Comparison of ENCODE assay signal across 20 cellular contexts in genomic region chr17:7910281-7910680, GRCh38. TPM values are rescaled to one million over a fixed set of nuclear protein-coding genes. Genes with fewer than 3 reads are reported as not detected.
DNase-seq lines count a peak whose midpoint lies in the region; ATAC-seq and TF ChIP-seq lines count a peak whose summit lies in the region.
"Had no signal": no experiment of that assay in that cellular context is flagged by ENCODE, and none has a peak within 500 bp of the region (broad histone marks: within the 10 kb centered on the region; RNA-seq: fewer than 3 reads in every experiment).

No MANE protein-coding gene starts in this region.

- POLR2A ChIA-PET in MCF 10A (lab: Yijun Ruan, JAX): interaction anchor here (0.7 kb wide), 1 partner anchor 22 kb away, joined by 3 read pairs; the partner anchor contains the start of genes CNTROB and TRAPPC1
- POLR2A ChIA-PET in naive thymus-derived CD4-positive, alpha-beta T cell (lab: Charles Lee): interaction anchor here (0.8 kb wide), 1 partner anchor 131 kb away, joined by 3 read pairs; no protein-coding TSS in a partner anchor

- H3K27me3 ChIP-seq in mammary epithelial cell (ENCODE audit: insufficient read depth, low read length) (no peaks in the 10 kb centered on the region), ascending aorta (no peaks in the 10 kb centered on the region)
- no peaks in the 10 kb centered on the region for H3K27me3 ChIP-seq in naive thymus-derived CD4-positive, alpha-beta T cell (ENCODE audit: control insufficient read depth in 2 of 2, insufficient read depth in 2 of 2, low read length in 2 of 2)

- H4K20me1 ChIP-seq in mammary epithelial cell (ENCODE audit: insufficient read depth, low read length): no peaks in the 10 kb centered on the region

- dilution Hi-C loops in mammary epithelial cell (cut with HindIII; ENCODE audit: low sequenced_read_pairs): no loop called here

- peaks cover 11% of the 10 kb centered on the region for H3K4me1 ChIP-seq in mammary epithelial cell (ENCODE audit: insufficient read depth, low read length)
- peaks cover 8 to 9% of the 10 kb centered on the region in 2 donors for H3K4me1 ChIP-seq in naive thymus-derived CD4-positive, alpha-beta T cell (ENCODE audit: control insufficient read depth in 2 of 2, insufficient read depth in 2 of 2, low read length in 2 of 2)
- H3K4me1 ChIP-seq in ascending aorta: peaks cover 3 to 6% of the 10 kb centered on the region in 2 donors

- no peak overlapping the region for H3K27ac ChIP-seq in mammary epithelial cell (ENCODE audit: insufficient read depth, low read depth, low read length)
- H3K27ac ChIP-seq in naive thymus-derived CD4-positive, alpha-beta T cell (ENCODE audit: low read depth, low read length): no peak overlapping the region
- no peak overlapping the region for H3K27ac ChIP-seq in ascending aorta

- H3K27me3 Mint-ChIP-seq in MCF 10A (ENCODE audit: insufficient read depth, unreplicated experiment) (no peaks in the 10 kb centered on the region), T-helper 17 cell (no peaks in the 10 kb centered on the region)
- no peaks in the 10 kb centered on the region for H3K27me3 Mint-ChIP-seq in naive thymus-derived CD4-positive, alpha-beta T cell
- no peaks in the 10 kb centered on the region for H3K27me3 Mint-ChIP-seq in activated CD8-positive, alpha-beta memory T cell treated with anti-CD3 and anti-CD28 coated beads, Interleukin-2, amount 10 ng/mL, durations not matched to agents 7 days and 5 days

- H3K79me2 ChIP-seq in mammary epithelial cell (ENCODE audit: insufficient read depth, low read length): no peaks in the 10 kb centered on the region

- CTCF ChIA-PET in MCF 10A (lab: Yijun Ruan, JAX): interaction anchor here (0.8 to 4.0 kb wide), 4 partner anchors 9 to 147 kb away, joined by 3 to 24 read pairs (median 5); no protein-coding TSS in a partner anchor
- CTCF ChIA-PET in mammary epithelial cell (lab: Charles Lee; ENCODE audit: low non-redundant PET): no interaction called here
- CTCF ChIA-PET in naive thymus-derived CD4-positive, alpha-beta T cell (lab: Charles Lee): interaction anchor here (0.7 kb wide), 1 partner anchor 47 kb away, joined by 3 read pairs; no protein-coding TSS in a partner anchor
- CTCF ChIA-PET in activated CD8-positive, alpha-beta memory T cell treated with anti-CD3 and anti-CD28 coated beads, Interleukin-2, amount 10 ng/mL, durations not matched to agents 7 days and 5 days (lab: Charles Lee): interaction anchor here (0.8 to 15.4 kb wide), 3 partner anchors 44 to 77 kb away, joined by 4 to 312 read pairs (median 14); no protein-coding TSS in a partner anchor

- in situ Hi-C loops in mammary epithelial cell (cut with MboI; ENCODE audit: low sequenced_read_pairs in 2 of 2): loop anchor here (5.0 kb wide), 2 partner anchors 77 to 132 kb away; no protein-coding TSS in a partner anchor

- TF ChIP-seq CTCF in MCF 10A (IDR thresholded peaks at IDR 0.05; ENCODE audit: unreplicated experiment) (no peak), mammary epithelial cell (conservative IDR thresholded peaks at IDR 0.05 in 1 of 2, IDR thresholded peaks at IDR 0.05 in 1 of 2; ENCODE audit: extremely low read depth in 1 of 2, insufficient read depth in 1 of 2, low read depth in 1 of 2, low read length in 2 of 2) (no peak), ascending aorta (IDR thresholded peaks at IDR 0.05) (no peak)

- H3K4me1 Mint-ChIP-seq in MCF 10A (ENCODE audit: insufficient read depth, unreplicated experiment) (peaks cover 16% of the 10 kb centered on the region), T-helper 17 cell (peaks cover 13% of the 10 kb centered on the region)
- H3K4me1 Mint-ChIP-seq in naive thymus-derived CD4-positive, alpha-beta T cell: peaks cover 16 to 30% (median 23%) of the 10 kb centered on the region in 7 donors
- H3K4me1 Mint-ChIP-seq in activated CD8-positive, alpha-beta memory T cell treated with anti-CD3 and anti-CD28 coated beads, Interleukin-2, amount 10 ng/mL, durations not matched to agents 7 days and 5 days: peaks cover 16% of the 10 kb centered on the region

- H3K36me3 Mint-ChIP-seq in MCF 10A (ENCODE audit: insufficient read depth, unreplicated experiment) (peaks cover 70% of the 10 kb centered on the region), T-helper 17 cell (ENCODE audit: low read depth) (peaks cover 19% of the 10 kb centered on the region)
- H3K36me3 Mint-ChIP-seq in naive thymus-derived CD4-positive, alpha-beta T cell: peaks cover 19 to 41% (median 31%) of the 10 kb centered on the region in 5 donors
- H3K36me3 Mint-ChIP-seq in activated CD8-positive, alpha-beta memory T cell treated with anti-CD3 and anti-CD28 coated beads, Interleukin-2, amount 10 ng/mL, durations not matched to agents 7 days and 5 days: peaks cover 29% of the 10 kb centered on the region

- no peaks in the 10 kb centered on the region for H3K9me3 Mint-ChIP-seq in MCF 10A (ENCODE audit: unreplicated experiment)
- peaks cover 0 to 2% (median 0%) of the 10 kb centered on the region in 11 donors for H3K9me3 Mint-ChIP-seq in naive thymus-derived CD4-positive, alpha-beta T cell
- H3K9me3 Mint-ChIP-seq in activated CD8-positive, alpha-beta memory T cell treated with anti-CD3 and anti-CD28 coated beads, Interleukin-2, amount 10 ng/mL, durations not matched to agents 7 days and 5 days (ENCODE audit: low read depth): no peaks in the 10 kb centered on the region
- H3K9me3 Mint-ChIP-seq: GM23338 had no signal

- H3K27ac Mint-ChIP-seq in MCF 10A (ENCODE audit: low read depth, unreplicated experiment): peak overlapping the region; percentile 52
- peak overlapping the region; percentile 51 for H3K27ac Mint-ChIP-seq in T-helper 17 cell
- H3K27ac Mint-ChIP-seq in naive thymus-derived CD4-positive, alpha-beta T cell: peak overlapping the region in 7 of 9 donors; percentile 0 to 84 (median 16)
- no peak overlapping the region for H3K27ac Mint-ChIP-seq in activated CD8-positive, alpha-beta memory T cell treated with anti-CD3 and anti-CD28 coated beads, Interleukin-2, amount 10 ng/mL, durations not matched to agents 7 days and 5 days
- H3K27ac Mint-ChIP-seq: GM23338 had no signal

- intact Hi-C loops in MCF 10A (cut with micrococcal nuclease): no loop called here
- intact Hi-C loops in mammary epithelial cell (cut with micrococcal nuclease): loop anchor here (5.0 kb wide), 3 partner anchors 48 to 168 kb away; no protein-coding TSS in a partner anchor
- intact Hi-C loops in naive thymus-derived CD4-positive, alpha-beta T cell (cut with micrococcal nuclease): loop anchor here in 1 of 2 donors (5.0 kb wide), 1 partner anchor 147 kb away; no protein-coding TSS in a partner anchor
- intact Hi-C loops in ascending aorta (cut with DNase I): loop anchor here (5.0 kb wide), 1 partner anchor 147 kb away; no protein-coding TSS in a partner anchor

- H2AFZ ChIP-seq in mammary epithelial cell (ENCODE audit: low read depth, low read length): no peak overlapping the region
- H2AFZ ChIP-seq: GM23338 had no signal

- no peak overlapping the region for H3K4me2 ChIP-seq in mammary epithelial cell (ENCODE audit: insufficient read depth, low read depth, low read length)
- H3K4me2 ChIP-seq: GM23338 had no signal

- ATAC-seq in T-helper 17 cell (no peak), GM18517 (IDR thresholded peaks at IDR 0.05; ENCODE audit: unreplicated experiment) (no peak)
- ATAC-seq in naive thymus-derived CD4-positive, alpha-beta T cell: no peak
- no peak for ATAC-seq in activated CD8-positive, alpha-beta memory T cell treated with anti-CD3 and anti-CD28 coated beads, Interleukin-2, amount 10 ng/mL, durations not matched to agents 7 days and 5 days
- ATAC-seq: GM23338 had no signal

- H3K36me3 ChIP-seq in mammary epithelial cell (ENCODE audit: insufficient read depth, low read length) (peaks cover 6% of the 10 kb centered on the region), ascending aorta (peaks cover 59 to 60% of the 10 kb centered on the region in 2 donors)
- H3K36me3 ChIP-seq in naive thymus-derived CD4-positive, alpha-beta T cell (ENCODE audit: control insufficient read depth in 2 of 3, insufficient read depth in 3 of 3, low read length in 3 of 3): peaks cover 16 to 73% (median 49%) of the 10 kb centered on the region in 3 experiments

- 93% methylated on average over 15 of the region's 15 CpGs for WGBS in mammary epithelial cell (ENCODE audit: low coverage, missing lambda C conversion rate)

- no peak for DNase-seq in MCF 10A (ENCODE audit: unreplicated experiment)
- no peak for DNase-seq in mammary epithelial cell
- no peak for DNase-seq in T-helper 17 cell
- DNase-seq in naive thymus-derived CD4-positive, alpha-beta T cell: no peak
- no peak for DNase-seq in activated CD8-positive, alpha-beta memory T cell treated with anti-CD3 and anti-CD28 coated beads, Interleukin-2, amount 10 ng/mL, durations not matched to agents 7 days and 5 days
- DNase-seq in ascending aorta (ENCODE audit: low spot score in 2 of 2): no peak
- DNase-seq: AML-193, DMS153, GDM1, HCEC 1CT, IMR-90, NCI-H1417 treated with DMSO at 0.1 percent for 48 hours, NCI-H1930, NCI-H226, NCI-H524, NCI-H82, SIG-M5 had no signal

- BruUV-seq in MCF 10A (replicated peaks; lab: Mats Ljungman, UMichigan) (no TSS peak), mammary epithelial cell (replicated peaks; lab: Mats Ljungman, UMichigan) (no TSS peak)

- H3K9ac ChIP-seq in mammary epithelial cell (ENCODE audit: insufficient read depth, low read length): no peak overlapping the region

- H3K4me3 Mint-ChIP-seq in MCF 10A (ENCODE audit: unreplicated experiment): no peak overlapping the region
- no peak overlapping the region for H3K4me3 Mint-ChIP-seq in T-helper 17 cell
- H3K4me3 Mint-ChIP-seq in naive thymus-derived CD4-positive, alpha-beta T cell: no peak overlapping the region
- H3K4me3 Mint-ChIP-seq in activated CD8-positive, alpha-beta memory T cell treated with anti-CD3 and anti-CD28 coated beads, Interleukin-2, amount 10 ng/mL, durations not matched to agents 7 days and 5 days: no peak overlapping the region
- H3K4me3 Mint-ChIP-seq: GM23338 had no signal

- no peak overlapping the region for H3K4me3 ChIP-seq in mammary epithelial cell (replicated peaks in 1 of 3; ENCODE audit: insufficient read depth in 1 of 3, low read depth in 2 of 3, low read length in 3 of 3)
- H3K4me3 ChIP-seq in naive thymus-derived CD4-positive, alpha-beta T cell (ENCODE audit: low read length): no peak overlapping the region
- H3K4me3 ChIP-seq in ascending aorta: no peak overlapping the region
- H3K4me3 ChIP-seq: GM23338 had no signal

- H3K9me3 ChIP-seq in mammary epithelial cell (replicated peaks; ENCODE audit: insufficient read depth, low read length) (no peaks in the 10 kb centered on the region), T-helper 17 cell (ENCODE audit: control insufficient read depth, low read length, poor library complexity, severe bottlenecking) (no peaks in the 10 kb centered on the region), ascending aorta (no peaks in the 10 kb centered on the region)
- no peaks in the 10 kb centered on the region for H3K9me3 ChIP-seq in naive thymus-derived CD4-positive, alpha-beta T cell (ENCODE audit: control insufficient read depth in 2 of 3, low read length in 3 of 3)

RNA-seq across cellular contexts. Expression of gene RNF227, which starts 5.8 kb away (rescaled TPM):
- total RNA-seq in MCF 10A (2022) (5.6 and 7.4 TPM in 2 replicates), mammary epithelial cell (1 to 10 TPM; 5.2 to 6.4 TPM), T-helper 17 cell (1 to 10 TPM; 1.4 to 2.3 TPM), ascending aorta (0.32 TPM)
- polyA plus RNA-seq in mammary epithelial cell: 5.3 TPM
- 4.2 TPM for polyA minus RNA-seq in mammary epithelial cell
- 1 to 10 TPM; 2.6 to 8.2 (median 5.5) TPM for total RNA-seq in naive thymus-derived CD4-positive, alpha-beta T cell
- 1 to 10 TPM; 3.2 to 4.9 TPM for polyA plus RNA-seq in naive thymus-derived CD4-positive, alpha-beta T cell
- total RNA-seq in activated CD8-positive, alpha-beta memory T cell treated with anti-CD3 and anti-CD28 coated beads, Interleukin-2, amount 10 ng/mL, durations not matched to agents 7 days and 5 days: 1 to 10 TPM; 2.8 to 3.9 TPM

RNA-seq across cellular contexts. Expression of gene KCNAB3, which starts 19.4 kb away (rescaled TPM):
- total RNA-seq in MCF 10A (2022) (4.2 and 10.0 TPM in 2 replicates), mammary epithelial cell (1 to 10 TPM in 1 of 2 donors, under 1 TPM in 1; 0.33 to 1.7 TPM), T-helper 17 cell (1 to 10 TPM; 5.9 to 8.4 TPM), ascending aorta (not detected)
- 0.52 TPM for polyA plus RNA-seq in mammary epithelial cell
- not detected for polyA minus RNA-seq in mammary epithelial cell
- total RNA-seq in naive thymus-derived CD4-positive, alpha-beta T cell: 10 to 100 TPM in 4 of 5 experiments, 1 to 10 TPM in 1; 9.4 to 18.0 (median 17.5) TPM
- under 1 TPM; 0.10 to 0.25 TPM for polyA plus RNA-seq in naive thymus-derived CD4-positive, alpha-beta T cell
- 1 to 10 TPM; 6.6 to 6.7 TPM for total RNA-seq in activated CD8-positive, alpha-beta memory T cell treated with anti-CD3 and anti-CD28 coated beads, Interleukin-2, amount 10 ng/mL, durations not matched to agents 7 days and 5 days
- total RNA-seq: M059J had no signal

RNA-seq across cellular contexts. Expression of gene TRAPPC1, which starts 21.5 kb away (rescaled TPM):
- total RNA-seq in MCF 10A (2022): 80.0 and 104 TPM in 2 replicates
- total RNA-seq in mammary epithelial cell: 100 to 1,000 TPM in 1 of 2 donors, 10 to 100 TPM in 1; 43.3 to 174 TPM
- polyA plus RNA-seq in mammary epithelial cell: 339 TPM
- polyA minus RNA-seq in mammary epithelial cell: 323 TPM
- 100 to 1,000 TPM; 102 to 118 TPM for total RNA-seq in T-helper 17 cell
- 100 to 1,000 TPM in 3 of 5 experiments, 10 to 100 TPM in 2; 71.4 to 216 (median 103) TPM for total RNA-seq in naive thymus-derived CD4-positive, alpha-beta T cell
- polyA plus RNA-seq in naive thymus-derived CD4-positive, alpha-beta T cell: 100 to 1,000 TPM; 227 to 235 TPM
- 100 to 1,000 TPM; 216 to 245 TPM for total RNA-seq in activated CD8-positive, alpha-beta memory T cell treated with anti-CD3 and anti-CD28 coated beads, Interleukin-2, amount 10 ng/mL, durations not matched to agents 7 days and 5 days
- total RNA-seq in ascending aorta: 36.0 TPM

RNA-seq across cellular contexts. Expression of gene CHD3, which starts 21.7 kb away (rescaled TPM):
- total RNA-seq in MCF 10A (2022) (78.5 and 87.1 TPM in 2 replicates), mammary epithelial cell (10 to 100 TPM; 28.8 to 87.5 TPM), T-helper 17 cell (100 to 1,000 TPM; 219 TPM), ascending aorta (102 TPM)
- polyA plus RNA-seq in mammary epithelial cell: 22.0 TPM
- polyA minus RNA-seq in mammary epithelial cell: 76.1 TPM
- total RNA-seq in naive thymus-derived CD4-positive, alpha-beta T cell: 100 to 1,000 TPM; 189 to 417 (median 359) TPM
- 10 to 100 TPM; 12.7 to 39.3 TPM for polyA plus RNA-seq in naive thymus-derived CD4-positive, alpha-beta T cell
- 100 to 1,000 TPM; 139 to 147 TPM for total RNA-seq in activated CD8-positive, alpha-beta memory T cell treated with anti-CD3 and anti-CD28 coated beads, Interleukin-2, amount 10 ng/mL, durations not matched to agents 7 days and 5 days

RNA-seq across cellular contexts. Expression of gene CNTROB, which starts 21.7 kb away (rescaled TPM):
- 31.5 and 39.2 TPM in 2 replicates for total RNA-seq in MCF 10A (2022)
- 10 to 100 TPM; 20.3 to 38.4 TPM for total RNA-seq in mammary epithelial cell
- polyA plus RNA-seq in mammary epithelial cell: 19.3 TPM
- polyA minus RNA-seq in mammary epithelial cell: 82.2 TPM
- 10 to 100 TPM; 24.3 to 27.9 TPM for total RNA-seq in T-helper 17 cell
- total RNA-seq in naive thymus-derived CD4-positive, alpha-beta T cell: 10 to 100 TPM; 29.0 to 50.5 (median 33.6) TPM
- polyA plus RNA-seq in naive thymus-derived CD4-positive, alpha-beta T cell: 10 to 100 TPM; 10.4 to 16.7 TPM
- 10 to 100 TPM; 56.8 to 69.2 TPM for total RNA-seq in activated CD8-positive, alpha-beta memory T cell treated with anti-CD3 and anti-CD28 coated beads, Interleukin-2, amount 10 ng/mL, durations not matched to agents 7 days and 5 days
- 13.7 TPM for total RNA-seq in ascending aorta
